In genomic region chr14:90726656-90727055, GRCh38 we compare ENCODE assay signal across 8 cellular contexts.
DNase-seq lines count a peak whose midpoint lies in the region; FAIRE-seq and TF ChIP-seq lines count a peak whose summit lies in the region.

No MANE protein-coding gene starts in this region.

- no peak overlapping the region; a peak in 1 of 7 replicates for H3K9ac ChIP-seq in H1 (replicated peaks in 1 of 4; ENCODE audit: extremely low read depth in 1 of 4, low read depth in 3 of 4, low read length in 3 of 4)

- H3K23me2 ChIP-seq in H1 (ENCODE audit: low read depth, low read length) = no peaks in the 10 kb centered on the region

- H4K5ac ChIP-seq in H1 (ENCODE audit: insufficient read length, low read depth, low read length) = no peak overlapping the region

- TF ChIP-seq CTCF in AG04450 (IDR thresholded peaks at IDR 0.05; ENCODE audit: low read depth, low read length) (peak; percentile 24; the same call in 1 of the 2 replicates), H1 (IDR thresholded peaks at IDR 0.05; ENCODE audit: control extremely low read depth in 1 of 3, insufficient read depth in 1 of 3, low read depth in 1 of 3, low read length in 3 of 3) (peak in 1 of 3 experiments; percentile 19; a peak in 1 of 4 replicates)

- no peak overlapping the region for H2BK12ac ChIP-seq in H1 (ENCODE audit: low read depth, low read length)

- no peak overlapping the region for H2BK120ac ChIP-seq in H1 (replicated peaks; ENCODE audit: low read depth, low read length)

- H3K4me1 ChIP-seq in H1 (replicated peaks in 1 of 4; ENCODE audit: control insufficient read depth in 3 of 4, insufficient read depth in 4 of 4, low read length in 3 of 4) = peaks cover 0 to 3% (median 2%) of the 10 kb centered on the region in 4 experiments; a peak in 2 of 7 replicates

- CTCF ChIA-PET in AG04450 (lab: Charles Lee) (interaction anchor here (1.1 kb wide), 1 partner anchor 437 kb away, joined by 3 read pairs; no protein-coding TSS in a partner anchor), H1 (lab: Charles Lee; ENCODE audit: partially characterized antibody) (interaction anchor here (0.7 to 2.6 kb wide), 16 partner anchors 8 to 438 kb away, joined by 3 to 13 read pairs (median 4); no protein-coding TSS in a partner anchor)

- no peak for FAIRE-seq in H1 (lab: Jason Lieb, UNC)

- POLR2A ChIA-PET in AG04450 (lab: Yijun Ruan, JAX) (no interaction called here), H1 (lab: Charles Lee; ENCODE audit: partially characterized antibody) (interaction anchor here (1.0 kb wide), 1 partner anchor 13 kb away, joined by 3 read pairs; no protein-coding TSS in a partner anchor)

- DNase-seq in AG04450 (ENCODE audit: low read depth, low spot score) (no peak), NCI-H1694 (lab: John Stamatoyannopoulos, UW) (peak; percentile 44), H1 (ENCODE audit: low read depth in 1 of 2, low spot score in 2 of 2) (no peak), mucosa of gallbladder (ENCODE audit: low spot score) (peak; percentile 74), RKO (ENCODE audit: low spot score) (no peak), NCI-H2029 treated with DMSO at 0.1 percent for 48 hours (lab: John Stamatoyannopoulos, UW) (no peak), NCI-H2029 (lab: John Stamatoyannopoulos, UW) (no peak)
- DNase-seq in activated CD4-positive, CD25-positive, alpha-beta regulatory T cell treated with anti-CD3 and anti-CD28 coated beads, Interleukin-2, amount 50 U/mL, for 72 hours = no peak

- H3K36me3 ChIP-seq in H1 (ENCODE audit: control insufficient read depth in 2 of 4, insufficient read depth in 4 of 4, low read length in 3 of 4) = no peaks in the 10 kb centered on the region

- no peaks in the 10 kb centered on the region for H3K27me3 ChIP-seq in AG04450 (ENCODE audit: control insufficient read depth, insufficient read depth, low read length)
- H3K27me3 ChIP-seq in H1 (replicated peaks in 1 of 4; ENCODE audit: control insufficient read depth in 3 of 4, extremely low read depth in 1 of 4, insufficient read depth in 3 of 4, low read length in 3 of 4) = no peaks in the 10 kb centered on the region

- no peaks in the 10 kb centered on the region for H4K20me1 ChIP-seq in H1 (replicated peaks in 1 of 2; ENCODE audit: control insufficient read depth in 1 of 2, insufficient read depth in 2 of 2, low read length in 2 of 2)

- no peak overlapping the region for H3K4ac ChIP-seq in H1 (replicated peaks; ENCODE audit: insufficient read length, low read depth, low read length)

- peak overlapping the region; percentile 45 for H2BK5ac ChIP-seq in H1 (ENCODE audit: low read depth, low read length)

- no peak overlapping the region for H4K8ac ChIP-seq in H1 (ENCODE audit: extremely low read depth, insufficient read depth, low read length)

- H3K56ac ChIP-seq in H1 (replicated peaks; ENCODE audit: insufficient read length, low read depth, low read length) = no peak overlapping the region

- no peak overlapping the region for H2BK15ac ChIP-seq in H1 (ENCODE audit: low read length)

- no peaks in the 10 kb centered on the region for H3K79me2 ChIP-seq in H1 (ENCODE audit: control insufficient read depth in 1 of 2, insufficient read depth in 2 of 2, low read length in 2 of 2)

- H3K9me3 ChIP-seq in AG04450 (ENCODE audit: control insufficient read depth, insufficient read depth, low read length) = peaks cover 3% of the 10 kb centered on the region
- H3K9me3 ChIP-seq in H1 (ENCODE audit: insufficient read depth in 2 of 2, low read depth in 1 of 2, low read length in 1 of 2) = no peaks in the 10 kb centered on the region

- WGBS in H1 (ENCODE audit: extremely low coverage in 1 of 2, insufficient coverage in 1 of 2, insufficient read length in 1 of 2, insufficient replicate concordance in 2 of 2, low coverage in 1 of 2, low lambda C conversion rate in 2 of 2, missing lambda C conversion rate in 1 of 2), 2 experiments = 82% methylated on average over 9 of the region's 9 CpGs; no CpG with 5 or more reads in 1 of the 2 experiments

- no peak overlapping the region for H2BK20ac ChIP-seq in H1 (ENCODE audit: low read length)

- H3K23ac ChIP-seq in H1 (ENCODE audit: insufficient read length) = no peak overlapping the region

- no peak for TF ChIP-seq EP300 in H1 (IDR thresholded peaks at IDR 0.05; ENCODE audit: borderline replicate concordance in 1 of 2, low read depth in 2 of 2, low read length in 2 of 2)

- H3K18ac ChIP-seq in H1 (ENCODE audit: extremely low read depth, low read length) = no peak overlapping the region

- TF ChIP-seq RAD21 in H1 (IDR thresholded peaks at IDR 0.05 in 1 of 2, conservative IDR thresholded peaks at IDR 0.05 in 1 of 2; ENCODE audit: low read depth in 2 of 2, low read length in 2 of 2) = peak; percentile 44 to 60

- H4K91ac ChIP-seq in H1 (replicated peaks; ENCODE audit: insufficient read length, low read length) = no peak overlapping the region

- TF ChIP-seq POLR2A in H1 (IDR thresholded peaks at IDR 0.05; ENCODE audit: control extremely low read depth in 1 of 2, low read depth in 2 of 2, low read length in 2 of 2) = no peak

- H3K14ac ChIP-seq in H1 (ENCODE audit: insufficient read length) = no peak overlapping the region

- H3K27ac ChIP-seq in AG04450 (ENCODE audit: low read depth, low read length) (peak overlapping the region; percentile 11), H1 (ENCODE audit: low read depth, low read length) (no peak overlapping the region)

- H3K4me2 ChIP-seq in H1 (ENCODE audit: insufficient read depth in 1 of 2, low read depth in 2 of 2, low read length in 2 of 2) = 0 out of 4 replicates have a peak overlapping the region, but pooled peaks of 1 of the 2 experiments have one; percentile 30

- no peaks in the 10 kb centered on the region for H3K79me1 ChIP-seq in H1 (ENCODE audit: low read depth, low read length)

- H3K4me3 ChIP-seq in AG04450 (ENCODE audit: low read depth, low read length) = no peak overlapping the region
- H3K4me3 ChIP-seq in H1 (ENCODE audit: extremely low read depth in 1 of 4, insufficient read depth in 2 of 4, low read depth in 3 of 4, low read length in 4 of 4) = no peak overlapping the region

- peak overlapping the region; percentile 78; the same call in 1 of the 2 replicates for H2AK5ac ChIP-seq in H1 (ENCODE audit: low read depth, low read length)

- no peak overlapping the region for H2AFZ ChIP-seq in H1 (ENCODE audit: low read length)

TF ChIP-seq in H1, 55 proteins besides CTCF, POLR2A, EP300 and RAD21:
- TF ChIP-seq CBX5 (IDR thresholded peaks at IDR 0.05; ENCODE audit: low read depth, low read length) (no peak), CHD1 (IDR thresholded peaks at IDR 0.05; ENCODE audit: low read depth, low read length) (no peak), BRCA1 (IDR thresholded peaks at IDR 0.05; ENCODE audit: low read depth, low read length) (no peak), ZNF274 (IDR thresholded peaks at IDR 0.05; ENCODE audit: borderline replicate concordance, extremely low read depth, low read length) (no peak), SP4 (IDR thresholded peaks at IDR 0.05; ENCODE audit: low read length) (no peak), TBP (IDR thresholded peaks at IDR 0.05; ENCODE audit: low read depth, low read length) (no peak), POLR2AphosphoS5 (IDR thresholded peaks at IDR 0.05; ENCODE audit: low read depth, low read length) (no peak), MAFK (IDR thresholded peaks at IDR 0.05; ENCODE audit: low read depth, low read length) (no peak), ASH2L (IDR thresholded peaks at IDR 0.05; ENCODE audit: low read length) (no peak), BACH1 (IDR thresholded peaks at IDR 0.05; ENCODE audit: low read length) (no peak)

Comparison
In these comparisons a context has a peak if more than half of its experiments do, and no peak if none do; other contexts are left out.
1. DNase-seq: peak in NCI-H1694 (single experiment) and mucosa of gallbladder (single experiment); none in AG04450 (single experiment), H1 (0 of 2), RKO (single experiment), NCI-H2029 treated with DMSO at 0.1 percent for 48 hours (single experiment), NCI-H2029 (single experiment) and activated CD4-positive, CD25-positive, alpha-beta regulatory T cell treated with anti-CD3 and anti-CD28 coated beads, Interleukin-2, amount 50 U/mL, for 72 hours (single experiment).